In the genomic region with DNA sequence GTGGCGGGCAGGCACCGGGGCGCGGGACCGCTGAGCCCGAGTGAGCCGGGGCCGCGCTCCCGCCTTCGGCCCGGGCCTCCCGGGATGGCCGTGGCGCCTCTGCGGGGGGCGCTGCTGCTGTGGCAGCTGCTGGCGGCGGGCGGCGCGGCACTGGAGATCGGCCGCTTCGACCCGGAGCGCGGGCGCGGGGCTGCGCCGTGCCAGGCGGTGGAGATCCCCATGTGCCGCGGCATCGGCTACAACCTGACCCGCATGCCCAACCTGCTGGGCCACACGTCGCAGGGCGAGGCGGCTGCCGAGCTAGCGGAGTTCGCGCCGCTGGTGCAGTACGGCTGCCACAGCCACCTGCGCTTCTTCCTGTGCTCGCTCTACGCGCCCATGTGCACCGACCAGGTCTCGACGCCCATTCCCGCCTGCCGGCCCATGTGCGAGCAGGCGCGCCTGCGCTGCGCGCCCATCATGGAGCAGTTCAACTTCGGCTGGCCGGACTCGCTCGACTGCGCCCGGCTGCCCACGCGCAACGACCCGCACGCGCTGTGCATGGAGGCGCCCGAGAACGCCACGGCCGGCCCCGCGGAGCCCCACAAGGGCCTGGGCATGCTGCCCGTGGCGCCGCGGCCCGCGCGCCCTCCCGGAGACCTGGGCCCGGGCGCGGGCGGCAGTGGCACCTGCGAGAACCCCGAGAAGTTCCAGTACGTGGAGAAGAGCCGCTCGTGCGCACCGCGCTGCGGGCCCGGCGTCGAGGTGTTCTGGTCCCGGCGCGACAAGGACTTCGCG, we compare ENCODE assay signal across 8 cellular contexts. TPM values are rescaled to one million over a fixed set of nuclear protein-coding genes. Genes with fewer than 3 reads are reported as not detected.
DNase-seq lines count a peak whose midpoint lies in the region; ATAC-seq lines count a peak whose summit lies in the region.

No MANE protein-coding gene starts in this region.

- H3K4me2 ChIP-seq in neuronal stem cell (ENCODE audit: insufficient read depth, low read length, poor library complexity, severe bottlenecking) = peak overlapping the region; percentile 85

- H3K36me3 ChIP-seq in adipocyte (ENCODE audit: control insufficient read depth, insufficient read depth, low read length, severe bottlenecking) (peaks cover 1% of the 10 kb centered on the region), neuronal stem cell (replicated peaks in 1 of 2; ENCODE audit: control insufficient read depth in 2 of 2, insufficient read depth in 2 of 2, low read length in 2 of 2) (peaks cover 4 to 7% of the 10 kb centered on the region in 2 donors), SJCRH30 (peaks cover 2% of the 10 kb centered on the region; the same call in 1 of the 2 replicates)

- peak overlapping the region; percentile 94 for H2BK15ac ChIP-seq in neuronal stem cell (ENCODE audit: low read length)

- no peak overlapping the region for H2AFZ ChIP-seq in neuronal stem cell (ENCODE audit: low read length)

- H3K27me3 ChIP-seq in adipocyte (replicated peaks; ENCODE audit: control insufficient read depth, insufficient read depth, low read length) (peaks cover 6% of the 10 kb centered on the region), neuronal stem cell (ENCODE audit: control insufficient read depth in 3 of 3, insufficient read depth in 3 of 3, low read depth in 1 of 3, low read length in 3 of 3) (peaks cover 0 to 12% (median 0%) of the 10 kb centered on the region in 3 experiments), SJCRH30 (no peaks in the 10 kb centered on the region)

- peak overlapping the region; percentile 97 for H3K18ac ChIP-seq in neuronal stem cell (ENCODE audit: low read length)

- peak; percentile 82 for DNase-seq in DMS53 (lab: John Stamatoyannopoulos, UW)
- DNase-seq in DMS53 treated with DMSO at 0.1 percent for 48 hours (lab: John Stamatoyannopoulos, UW; ENCODE audit: unreplicated experiment) = no peak
- no peak for DNase-seq in adipocyte (ENCODE audit: low read depth)
- DNase-seq in neuronal stem cell (ENCODE audit: low spot score) = no peak
- no peak for DNase-seq in SJCRH30
- DNase-seq in NCI-H526 treated with DMSO at 0.1 percent for 48 hours (lab: John Stamatoyannopoulos, UW) = no peak

- H3K9ac ChIP-seq in adipocyte (ENCODE audit: low read length) (peak overlapping the region; percentile 63), neuronal stem cell (ENCODE audit: low read depth, low read length, poor library complexity) (peak overlapping the region; percentile 74)

- peak overlapping the region; percentile 69 for H3K4me3 ChIP-seq in adipocyte (ENCODE audit: low read length)
- H3K4me3 ChIP-seq in neuronal stem cell (ENCODE audit: low read length in 2 of 2) = peak overlapping the region in 1 of 2 donors; percentile 78
- no peak overlapping the region for H3K4me3 ChIP-seq in SJCRH30

- peak overlapping the region; percentile 5 for H4K91ac ChIP-seq in neuronal stem cell (ENCODE audit: low read depth, low read length, poor library complexity)

- no peak overlapping the region for H3K27ac ChIP-seq in neuronal stem cell (replicated peaks; ENCODE audit: low read length)
- H3K27ac ChIP-seq in SJCRH30 = no peak overlapping the region

- peak overlapping the region; percentile 94 for H3K23ac ChIP-seq in neuronal stem cell (ENCODE audit: low read depth, low read length, poor library complexity)

- peak overlapping the region; percentile 61 for H2BK120ac ChIP-seq in neuronal stem cell (ENCODE audit: low read depth, low read length)

- peaks cover 1% of the 10 kb centered on the region for H3K79me1 ChIP-seq in neuronal stem cell (ENCODE audit: low read depth, low read length)

- no peak overlapping the region for H4K8ac ChIP-seq in neuronal stem cell (ENCODE audit: low read depth, low read length)

- H3K9me3 ChIP-seq in adipocyte (ENCODE audit: control insufficient read depth, low read length) = peaks cover 5% of the 10 kb centered on the region
- H3K9me3 ChIP-seq in neuronal stem cell (replicated peaks in 1 of 2; ENCODE audit: control insufficient read depth in 2 of 2, insufficient read depth in 1 of 2, low read depth in 1 of 2, low read length in 2 of 2) = peaks cover 5 to 11% of the 10 kb centered on the region in 2 donors
- no peaks in the 10 kb centered on the region for H3K9me3 ChIP-seq in SJCRH30 (replicated peaks)

- H2AK5ac ChIP-seq in neuronal stem cell (ENCODE audit: low read depth, low read length) = peak overlapping the region; percentile 9

- no peaks in the 10 kb centered on the region for H3K4me1 ChIP-seq in adipocyte (ENCODE audit: control insufficient read depth, insufficient read depth, low read length)
- H3K4me1 ChIP-seq in neuronal stem cell (ENCODE audit: control insufficient read depth in 2 of 2, insufficient read depth in 1 of 2, low read depth in 1 of 2, low read length in 2 of 2) = peaks cover 25 to 28% of the 10 kb centered on the region in 2 donors
- peaks cover 22% of the 10 kb centered on the region for H3K4me1 ChIP-seq in SJCRH30

- peak overlapping the region; percentile 97 for H3K4ac ChIP-seq in neuronal stem cell (ENCODE audit: low read length)

- H2BK12ac ChIP-seq in neuronal stem cell (ENCODE audit: low read length) = peak overlapping the region; percentile 61

- H3K14ac ChIP-seq in neuronal stem cell (ENCODE audit: low read length) = peak overlapping the region; percentile 92

- H2BK5ac ChIP-seq in neuronal stem cell (ENCODE audit: low read length) = peak overlapping the region; percentile 29

- WGBS in neuronal stem cell (ENCODE audit: extremely low coverage in 2 of 2, insufficient read length in 2 of 2, insufficient replicate concordance in 1 of 2), 2 donors = no CpG with 5 or more reads among the region's 110 CpGs

- ATAC-seq in HG02798 (IDR thresholded peaks at IDR 0.05; ENCODE audit: poor library complexity, unreplicated experiment) (peak; percentile 26), GM21367 (IDR thresholded peaks at IDR 0.05; ENCODE audit: unreplicated experiment) (no peak)

RNA-seq across cellular contexts. Expression of gene FZD9, which starts 0.5 kb away (rescaled TPM):
- 3.7 TPM for polyA plus RNA-seq in neuronal stem cell (2013, experiment 1 of 2)
- polyA plus RNA-seq in neuronal stem cell (2013, experiment 2 of 2) = 3.6 TPM
- total RNA-seq in SJCRH30 (2014; rRNA removed; shearing (Covaris generic)) = not detected in 2 replicates
